In genomic region chr17:7560172-7561027, GRCh38 we compare ENCODE assay signal across 8 cellular contexts. TPM values are rescaled to one million over a fixed set of nuclear protein-coding genes. Genes with fewer than 3 reads are reported as not detected.
A peak's percentile ranks its signal among the peaks of the same experiment; 100 is the strongest.
DNase-seq lines count a peak whose midpoint lies in the region; ATAC-seq and TF ChIP-seq lines count a peak whose summit lies in the region.

No MANE protein-coding gene starts in this region.

- H3K9me3 ChIP-seq in CD4-positive, alpha-beta T cell (ENCODE audit: control insufficient read depth, low read length), result no peaks in the 10 kb centered on the region
- H3K9me3 ChIP-seq in ectodermal cell (ENCODE audit: control insufficient read depth, low read length) (no peaks in the 10 kb centered on the region), stomach smooth muscle (ENCODE audit: control insufficient read depth in 2 of 2, low read length in 2 of 2) (no peaks in the 10 kb centered on the region)

- H3K27me3 ChIP-seq in CD4-positive, alpha-beta T cell (ENCODE audit: control insufficient read depth, insufficient read depth, low read length), result no peaks in the 10 kb centered on the region
- H3K27me3 ChIP-seq in ectodermal cell (ENCODE audit: control insufficient read depth, insufficient read depth, low read length, poor library complexity, severe bottlenecking) (no peaks in the 10 kb centered on the region), stomach smooth muscle (ENCODE audit: control insufficient read depth in 1 of 2, insufficient read depth in 2 of 2, low read length in 2 of 2) (no peaks in the 10 kb centered on the region)

- peak overlapping the region; percentile 88 for H3K27ac ChIP-seq in CD4-positive, alpha-beta T cell (ENCODE audit: low read depth, low read length)
- peak overlapping the region; percentile 87 for H3K27ac ChIP-seq in VCaP
- H3K27ac ChIP-seq in ectodermal cell (ENCODE audit: insufficient read depth, low read depth, low read length, poor library complexity, severe bottlenecking), result peak overlapping the region; percentile 90
- H3K27ac ChIP-seq in stomach smooth muscle (ENCODE audit: low read length), result peak overlapping the region; percentile 99

- peak overlapping the region; percentile 72 to 86 for H3K9ac ChIP-seq in stomach smooth muscle (ENCODE audit: low read length in 2 of 2)

- H3K36me3 ChIP-seq in ectodermal cell (ENCODE audit: control insufficient read depth, insufficient read depth, low read length) (peaks cover 19% of the 10 kb centered on the region), stomach smooth muscle (ENCODE audit: control insufficient read depth in 2 of 2, insufficient read depth in 2 of 2, low read length in 2 of 2) (peaks cover 12 to 13% of the 10 kb centered on the region in 2 donors)

- peak overlapping the region; percentile 95 for H3K4me3 Mint-ChIP-seq in CD4-positive, alpha-beta T cell
- H3K4me3 Mint-ChIP-seq in IgD-negative memory B cell (peak overlapping the region; percentile 93 to 96 (median 94)), memory B cell (peak overlapping the region; percentile 98)

- intact Hi-C loops in CD4-positive, alpha-beta T cell (cut with DNase I, micrococcal nuclease), result loop anchor here (1.0 to 5.0 kb wide), 8 partner anchors 12 to 308 kb away; partner anchors contain the start of genes CTDNEP1 (in 1 of the 2), ELP5 (in 1 of the 2), POLR2A (in 1 of the 2) and TMEM102 (in 1 of the 2)

- ATAC-seq in CD4-positive, alpha-beta T cell (ENCODE audit: poor library complexity), result peak; percentile 20
- ATAC-seq in memory B cell (ENCODE audit: low read depth) (peak; percentile 34), GM18517 (IDR thresholded peaks at IDR 0.05; ENCODE audit: unreplicated experiment) (no peak)

- peaks cover 44% of the 10 kb centered on the region for H3K4me1 Mint-ChIP-seq in CD4-positive, alpha-beta T cell (ENCODE audit: low read depth)
- H3K4me1 Mint-ChIP-seq in IgD-negative memory B cell (peaks cover 30 to 36% (median 31%) of the 10 kb centered on the region in 3 donors), memory B cell (peaks cover 47% of the 10 kb centered on the region)

- CTCF ChIA-PET in CD4-positive, alpha-beta T cell (lab: Charles Lee), result interaction anchor here (0.7 to 2.9 kb wide), 30 partner anchors 8 to 323 kb away, joined by 3 to 48 read pairs (median 6); partner anchors contain the start of genes ACAP1, CD68, FXR2 and MPDU1

- peaks cover 41% of the 10 kb centered on the region for H3K36me3 Mint-ChIP-seq in CD4-positive, alpha-beta T cell (ENCODE audit: low read depth)
- H3K36me3 Mint-ChIP-seq in IgD-negative memory B cell, result peaks cover 4% of the 10 kb centered on the region
- H3K36me3 Mint-ChIP-seq in memory B cell, result peaks cover 6% of the 10 kb centered on the region

- peaks cover 30% of the 10 kb centered on the region for H3K4me1 ChIP-seq in ectodermal cell (ENCODE audit: control insufficient read depth, insufficient read depth, low read length)
- peaks cover 72% of the 10 kb centered on the region for H3K4me1 ChIP-seq in stomach smooth muscle (ENCODE audit: control insufficient read depth, insufficient read depth, low read length)

- TF ChIP-seq CTCF in CD4-positive, alpha-beta T cell (IDR thresholded peaks at IDR 0.05), result no peak
- no peak for TF ChIP-seq CTCF in VCaP (conservative IDR thresholded peaks at IDR 0.05)

- POLR2A ChIA-PET in CD4-positive, alpha-beta T cell (lab: Charles Lee), result interaction anchor here (0.6 to 4.8 kb wide), 31 partner anchors 8 to 326 kb away, joined by 3 to 51 read pairs (median 5); partner anchors contain the start of genes ACAP1, DVL2, FXR2 and MPDU1

- H3K27me3 Mint-ChIP-seq in CD4-positive, alpha-beta T cell, result no peaks in the 10 kb centered on the region
- no peaks in the 10 kb centered on the region for H3K27me3 Mint-ChIP-seq in IgD-negative memory B cell
- no peaks in the 10 kb centered on the region for H3K27me3 Mint-ChIP-seq in memory B cell

- H3K27ac Mint-ChIP-seq in CD4-positive, alpha-beta T cell, result peak overlapping the region; percentile 93
- H3K27ac Mint-ChIP-seq in IgD-negative memory B cell (peak overlapping the region; percentile 97 to 99 (median 98)), memory B cell (peak overlapping the region; percentile 99)

- 29% methylated on average over 20 to 22 of the region's 22 CpGs for WGBS in ectodermal cell, 2 experiments

- no peaks in the 10 kb centered on the region for H3K9me3 Mint-ChIP-seq in CD4-positive, alpha-beta T cell
- H3K9me3 Mint-ChIP-seq in IgD-negative memory B cell (no peaks in the 10 kb centered on the region), memory B cell (no peaks in the 10 kb centered on the region)

- H3K4me3 ChIP-seq in ectodermal cell (ENCODE audit: insufficient read depth, low read depth, low read length) (peak overlapping the region; percentile 87), stomach smooth muscle (ENCODE audit: low read length in 2 of 2) (peak overlapping the region; percentile 78 to 88)

- DNase-seq in CD4-positive, alpha-beta T cell, result peak in 8 of 10 experiments; percentile 30 to 62 (median 46)
- DNase-seq in memory B cell (ENCODE audit: low spot score in 2 of 2), result peak; percentile 59 to 64
- DNase-seq in mucosa of gallbladder (ENCODE audit: low spot score), result no peak

RNA-seq across cellular contexts. Expression of gene SENP3, which starts 1.3 kb away (rescaled TPM):
- 10 to 100 TPM; 27.7 to 28.9 TPM for total RNA-seq in CD4-positive, alpha-beta T cell
- polyA plus RNA-seq in IgD-negative memory B cell, result 19.0 TPM
- polyA plus RNA-seq in ectodermal cell (2013, experiment 1 of 4), result 80.1 TPM
- polyA plus RNA-seq in ectodermal cell (2013, experiment 2 of 4), result 91.7 TPM
- 62.8 TPM for polyA plus RNA-seq in ectodermal cell (2013, experiment 3 of 4)
- 76.9 TPM for polyA plus RNA-seq in ectodermal cell (2013, experiment 4 of 4)
- 46.6 TPM for total RNA-seq in mucosa of gallbladder

RNA-seq across cellular contexts. Expression of gene TNFSF13, which starts 1.9 kb away (rescaled TPM):
- 1 to 10 TPM; 1.1 to 1.7 TPM for total RNA-seq in CD4-positive, alpha-beta T cell
- 5.1 TPM for polyA plus RNA-seq in IgD-negative memory B cell
- polyA plus RNA-seq in ectodermal cell (2013, experiment 1 of 4), result 2.6 TPM
- polyA plus RNA-seq in ectodermal cell (2013, experiment 2 of 4), result 2.9 TPM
- polyA plus RNA-seq in ectodermal cell (2013, experiment 3 of 4), result 2.9 TPM
- polyA plus RNA-seq in ectodermal cell (2013, experiment 4 of 4), result 1.8 TPM
- 120 TPM for total RNA-seq in mucosa of gallbladder

RNA-seq across cellular contexts. Expression of gene TNFSF12, which starts 11.5 kb away (rescaled TPM):
- total RNA-seq in CD4-positive, alpha-beta T cell, result 10 to 100 TPM; 17.0 to 19.1 TPM
- polyA plus RNA-seq in IgD-negative memory B cell, result 45.1 TPM
- 1.8 TPM for polyA plus RNA-seq in ectodermal cell (2013, experiment 1 of 4)
- polyA plus RNA-seq in ectodermal cell (2013, experiment 2 of 4), result 2.6 TPM
- 2.9 TPM for polyA plus RNA-seq in ectodermal cell (2013, experiment 3 of 4)
- 2.4 TPM for polyA plus RNA-seq in ectodermal cell (2013, experiment 4 of 4)
- 81.5 TPM for total RNA-seq in mucosa of gallbladder

RNA-seq across cellular contexts. Expression of gene CD68, which starts 19.0 kb away (rescaled TPM):
- total RNA-seq in CD4-positive, alpha-beta T cell, result under 1 TPM; 0.33 to 0.95 TPM
- polyA plus RNA-seq in IgD-negative memory B cell, result 26.9 TPM
- not detected for polyA plus RNA-seq in ectodermal cell (2013, experiment 1 of 4)
- not detected for polyA plus RNA-seq in ectodermal cell (2013, experiment 2 of 4)
- 0.27 TPM for polyA plus RNA-seq in ectodermal cell (2013, experiment 3 of 4)
- polyA plus RNA-seq in ectodermal cell (2013, experiment 4 of 4), result not detected
- 75.3 TPM for total RNA-seq in mucosa of gallbladder

RNA-seq across cellular contexts. Expression of gene MPDU1, which starts 23.3 kb away (rescaled TPM):
- 10 to 100 TPM; 12.0 to 12.9 TPM for total RNA-seq in CD4-positive, alpha-beta T cell
- polyA plus RNA-seq in IgD-negative memory B cell, result 37.9 TPM
- 78.2 TPM for polyA plus RNA-seq in ectodermal cell (2013, experiment 1 of 4)
- polyA plus RNA-seq in ectodermal cell (2013, experiment 2 of 4), result 86.0 TPM
- polyA plus RNA-seq in ectodermal cell (2013, experiment 3 of 4), result 49.9 TPM
- 64.9 TPM for polyA plus RNA-seq in ectodermal cell (2013, experiment 4 of 4)
- 76.4 TPM for total RNA-seq in mucosa of gallbladder

Comparison
In these comparisons a context has a peak if more than half of its experiments do, and no peak if none do; other contexts are left out.
1. RNA of gene TNFSF13, which starts 1.9 kb away (total RNA-seq): 120 TPM in mucosa of gallbladder (single experiment); 1.1 to 1.7 TPM in CD4-positive, alpha-beta T cell; every median in the first group is over 10 times any median in the second.
2. Peak in every context shown above with its lines, with median percentiles within 50 percentile points of each other: H3K27ac ChIP-seq, H3K27ac Mint-ChIP-seq and H3K4me3 Mint-ChIP-seq.